In genomic region chr5:140024928-140025327, GRCh38 we compare ENCODE assay signal across 22 cellular contexts.
"Had no signal": no experiment of that assay in that cellular context is flagged by ENCODE, and none has a peak within 500 bp of the region (broad histone marks: within the 10 kb centered on the region; RNA-seq: fewer than 3 reads in every experiment).

No MANE protein-coding gene starts in this region.

- H3K4me1 ChIP-seq: upper lobe of left lung, vagina had no signal

- H3K27me3 ChIP-seq: body of pancreas, ovary, thyroid gland, upper lobe of left lung, vagina had no signal

- H3K9me3 ChIP-seq: body of pancreas, ovary, stomach, thyroid gland, upper lobe of left lung, vagina had no signal

- H3K4me3 ChIP-seq: body of pancreas, coronary artery, ovary, stomach, thyroid gland, upper lobe of left lung, vagina had no signal

- H3K27ac ChIP-seq: body of pancreas, coronary artery, stomach, thyroid gland, upper lobe of left lung, vagina had no signal

- DNase-seq: activated CD4-positive, alpha-beta T cell treated with anti-CD3 and anti-CD28 coated beads for 4 hours; activated CD4-positive, alpha-beta T cell treated with anti-CD3 and anti-CD28 coated beads, Interleukin-2, amount 50 U/mL, for 4 hours; activated effector memory CD4-positive, alpha-beta T cell treated with Interleukin-2 at 50 U/mL for 16 hours; activated naive CD4-positive, alpha-beta T cell treated with Interleukin-2 at 50 U/mL for 16 hours; anterior cingulate cortex; body of pancreas; head of caudate nucleus; hypothalamus; immature natural killer cell; kidney; left colon; midbrain; naive thymus-derived CD4-positive, alpha-beta T cell; ovary; stimulated activated CD4-positive, alpha-beta T cell treated with anti-CD3 and anti-CD28 coated beads, Interleukin-15, amount 100 ng/mL, for 24 hours; stimulated activated CD4-positive, alpha-beta T cell treated with anti-CD3 and anti-CD28 coated beads, Interleukin-2, amount 100 ng/mL, for 24 hours; stimulated activated naive B cell treated with anti-CD40 and anti-IgM and Interleukin-4, amounts not matched to agents 10 μg/mL and 1 μg/mL and 100 μg/mL, for 72 hours; stomach had no signal

- ATAC-seq: body of pancreas; left colon; naive thymus-derived CD4-positive, alpha-beta T cell; stimulated activated naive B cell treated with anti-CD40 and anti-IgM and Interleukin-4, amounts not matched to agents 10 μg/mL and 1 μg/mL and 100 μg/mL, for 72 hours had no signal

- H3K36me3 ChIP-seq: ovary, stomach, thyroid gland, upper lobe of left lung, vagina had no signal
